Comparison of ENCODE assay signal across 1 cellular context in genomic region chr9:110257097-110257955, GRCh38.
TF ChIP-seq lines count a peak whose summit lies in the region.

No MANE protein-coding gene starts in this region.

TF ChIP-seq in GM12878, 131 proteins besides CTCF, POLR2A, EP300 and RAD21 (continued from another document and continues in another):
- no peak for TF ChIP-seq RELA (IDR thresholded peaks at IDR 0.05; ENCODE audit: borderline replicate concordance, partially characterized antibody)
- TF ChIP-seq, protein P1, sequence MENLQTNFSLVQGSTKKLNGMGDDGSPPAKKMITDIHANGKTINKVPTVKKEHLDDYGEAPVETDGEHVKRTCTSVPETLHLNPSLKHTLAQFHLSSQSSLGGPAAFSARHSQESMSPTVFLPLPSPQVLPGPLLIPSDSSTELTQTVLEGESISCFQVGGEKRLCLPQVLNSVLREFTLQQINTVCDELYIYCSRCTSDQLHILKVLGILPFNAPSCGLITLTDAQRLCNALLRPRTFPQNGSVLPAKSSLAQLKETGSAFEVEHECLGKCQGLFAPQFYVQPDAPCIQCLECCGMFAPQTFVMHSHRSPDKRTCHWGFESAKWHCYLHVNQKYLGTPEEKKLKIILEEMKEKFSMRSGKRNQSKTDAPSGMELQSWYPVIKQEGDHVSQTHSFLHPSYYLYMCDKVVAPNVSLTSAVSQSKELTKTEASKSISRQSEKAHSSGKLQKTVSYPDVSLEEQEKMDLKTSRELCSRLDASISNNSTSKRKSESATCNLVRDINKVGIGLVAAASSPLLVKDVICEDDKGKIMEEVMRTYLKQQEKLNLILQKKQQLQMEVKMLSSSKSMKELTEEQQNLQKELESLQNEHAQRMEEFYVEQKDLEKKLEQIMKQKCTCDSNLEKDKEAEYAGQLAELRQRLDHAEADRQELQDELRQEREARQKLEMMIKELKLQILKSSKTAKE (IDR thresholded peaks at IDR 0.05; ENCODE audit: low read depth, poor library complexity, severe bottlenecking) = peak; percentile 26
- TF ChIP-seq MTA2 (IDR thresholded peaks at IDR 0.05; ENCODE audit: low read depth) = 0 out of 2 replicates have a peak, but pooled peaks have one; percentile 8
- TF ChIP-seq NR2F1 (conservative IDR thresholded peaks at IDR 0.05) = peak; percentile 87; the same call in 1 of the 2 replicates
- 0 out of 2 replicates have a peak, but pooled peaks have one; percentile 9 for TF ChIP-seq IRF4 (IDR thresholded peaks at IDR 0.05; ENCODE audit: low read depth, low read length)
- TF ChIP-seq JUND (IDR thresholded peaks at IDR 0.05; ENCODE audit: low read depth, low read length) = no peak
- TF ChIP-seq PAX5 (IDR thresholded peaks at IDR 0.05; ENCODE audit: borderline replicate concordance, low read depth, low read length) = 0 out of 2 replicates have a peak, but pooled peaks have one; percentile 1
- TF ChIP-seq, protein P2, sequence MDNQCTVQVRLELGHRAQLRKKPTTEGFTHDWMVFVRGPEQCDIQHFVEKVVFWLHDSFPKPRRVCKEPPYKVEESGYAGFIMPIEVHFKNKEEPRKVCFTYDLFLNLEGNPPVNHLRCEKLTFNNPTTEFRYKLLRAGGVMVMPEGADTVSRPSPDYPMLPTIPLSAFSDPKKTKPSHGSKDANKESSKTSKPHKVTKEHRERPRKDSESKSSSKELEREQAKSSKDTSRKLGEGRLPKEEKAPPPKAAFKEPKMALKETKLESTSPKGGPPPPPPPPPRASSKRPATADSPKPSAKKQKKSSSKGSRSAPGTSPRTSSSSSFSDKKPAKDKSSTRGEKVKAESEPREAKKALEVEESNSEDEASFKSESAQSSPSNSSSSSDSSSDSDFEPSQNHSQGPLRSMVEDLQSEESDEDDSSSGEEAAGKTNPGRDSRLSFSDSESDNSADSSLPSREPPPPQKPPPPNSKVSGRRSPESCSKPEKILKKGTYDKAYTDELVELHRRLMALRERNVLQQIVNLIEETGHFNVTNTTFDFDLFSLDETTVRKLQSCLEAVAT (IDR thresholded peaks at IDR 0.05) = peak; percentile 62
- no peak for TF ChIP-seq HCFC1 (IDR thresholded peaks at IDR 0.05; ENCODE audit: low read length)
- no peak for TF ChIP-seq SP1 (IDR thresholded peaks at IDR 0.05; ENCODE audit: low read depth, low read length)
- no peak for TF ChIP-seq MEF2A (IDR thresholded peaks at IDR 0.05; ENCODE audit: insufficient read depth, low read depth, low read length)
- no peak for TF ChIP-seq CHD4 (IDR thresholded peaks at IDR 0.05)
- no peak for TF ChIP-seq TCF7 (IDR thresholded peaks at IDR 0.05; ENCODE audit: borderline replicate concordance)
- TF ChIP-seq REST (IDR thresholded peaks at IDR 0.05; ENCODE audit: low read depth, low read length) = no peak
- no peak for TF ChIP-seq SRF (IDR thresholded peaks at IDR 0.05; ENCODE audit: low read depth in 2 of 2, low read length in 2 of 2)
- TF ChIP-seq MYB (IDR thresholded peaks at IDR 0.05; ENCODE audit: borderline replicate concordance, low read depth, low read length) = no peak
- TF ChIP-seq SUPT20H (IDR thresholded peaks at IDR 0.05; ENCODE audit: borderline replicate concordance, control insufficient read depth, low read depth, low read length) = no peak
- 0 out of 2 replicates have a peak, but pooled peaks have one; percentile 3 for TF ChIP-seq ATF7 (IDR thresholded peaks at IDR 0.05; ENCODE audit: low read depth)
- TF ChIP-seq PKNOX1 (IDR thresholded peaks at IDR 0.05) = no peak
- TF ChIP-seq, protein P3, sequence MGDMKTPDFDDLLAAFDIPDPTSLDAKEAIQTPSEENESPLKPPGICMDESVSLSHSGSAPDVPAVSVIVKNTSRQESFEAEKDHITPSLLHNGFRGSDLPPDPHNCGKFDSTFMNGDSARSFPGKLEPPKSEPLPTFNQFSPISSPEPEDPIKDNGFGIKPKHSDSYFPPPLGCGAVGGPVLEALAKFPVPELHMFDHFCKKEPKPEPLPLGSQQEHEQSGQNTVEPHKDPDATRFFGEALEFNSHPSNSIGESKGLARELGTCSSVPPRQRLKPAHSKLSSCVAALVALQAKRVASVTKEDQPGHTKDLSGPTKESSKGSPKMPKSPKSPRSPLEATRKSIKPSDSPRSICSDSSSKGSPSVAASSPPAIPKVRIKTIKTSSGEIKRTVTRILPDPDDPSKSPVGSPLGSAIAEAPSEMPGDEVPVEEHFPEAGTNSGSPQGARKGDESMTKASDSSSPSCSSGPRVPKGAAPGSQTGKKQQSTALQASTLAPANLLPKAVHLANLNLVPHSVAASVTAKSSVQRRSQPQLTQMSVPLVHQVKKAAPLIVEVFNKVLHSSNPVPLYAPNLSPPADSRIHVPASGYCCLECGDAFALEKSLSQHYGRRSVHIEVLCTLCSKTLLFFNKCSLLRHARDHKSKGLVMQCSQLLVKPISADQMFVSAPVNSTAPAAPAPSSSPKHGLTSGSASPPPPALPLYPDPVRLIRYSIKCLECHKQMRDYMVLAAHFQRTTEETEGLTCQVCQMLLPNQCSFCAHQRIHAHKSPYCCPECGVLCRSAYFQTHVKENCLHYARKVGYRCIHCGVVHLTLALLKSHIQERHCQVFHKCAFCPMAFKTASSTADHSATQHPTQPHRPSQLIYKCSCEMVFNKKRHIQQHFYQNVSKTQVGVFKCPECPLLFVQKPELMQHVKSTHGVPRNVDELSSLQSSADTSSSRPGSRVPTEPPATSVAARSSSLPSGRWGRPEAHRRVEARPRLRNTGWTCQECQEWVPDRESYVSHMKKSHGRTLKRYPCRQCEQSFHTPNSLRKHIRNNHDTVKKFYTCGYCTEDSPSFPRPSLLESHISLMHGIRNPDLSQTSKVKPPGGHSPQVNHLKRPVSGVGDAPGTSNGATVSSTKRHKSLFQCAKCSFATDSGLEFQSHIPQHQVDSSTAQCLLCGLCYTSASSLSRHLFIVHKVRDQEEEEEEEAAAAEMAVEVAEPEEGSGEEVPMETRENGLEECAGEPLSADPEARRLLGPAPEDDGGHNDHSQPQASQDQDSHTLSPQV (IDR thresholded peaks at IDR 0.05) = no peak
- TF ChIP-seq CBX5 (IDR thresholded peaks at IDR 0.05; ENCODE audit: low read depth) = no peak
- TF ChIP-seq ZNF217 (IDR thresholded peaks at IDR 0.05) = no peak
- TF ChIP-seq ESRRA (IDR thresholded peaks at IDR 0.05; ENCODE audit: low read length) = no peak
- 0 out of 4 replicates have a peak, but pooled peaks of 1 of the 2 experiments have one; percentile 14 for TF ChIP-seq IKZF2 (IDR thresholded peaks at IDR 0.05)
- TF ChIP-seq RUNX3 (IDR thresholded peaks at IDR 0.05; ENCODE audit: low read length) = no peak; the same call in 1 of the 2 replicates
- peak; percentile 39; the same call in 1 of the 2 replicates for TF ChIP-seq NBN (IDR thresholded peaks at IDR 0.05)
- no peak for TF ChIP-seq RFX5 (IDR thresholded peaks at IDR 0.05; ENCODE audit: low read depth, low read length)
- no peak for TF ChIP-seq BRCA1 (IDR thresholded peaks at IDR 0.05; ENCODE audit: low read depth, low read length)
- 0 out of 2 replicates have a peak, but pooled peaks have one; percentile 50 for TF ChIP-seq ZBED1 (IDR thresholded peaks at IDR 0.05; ENCODE audit: borderline replicate concordance)
- TF ChIP-seq PAX8 (IDR thresholded peaks at IDR 0.05) = no peak
- TF ChIP-seq NFXL1 (IDR thresholded peaks at IDR 0.05; ENCODE audit: borderline replicate concordance) = no peak
- TF ChIP-seq ZSCAN29 (IDR thresholded peaks at IDR 0.05) = no peak
- no peak for TF ChIP-seq RB1 (IDR thresholded peaks at IDR 0.05; ENCODE audit: borderline replicate concordance)
- TF ChIP-seq IRF3 (IDR thresholded peaks at IDR 0.05) = no peak
- no peak for TF ChIP-seq MYC (IDR thresholded peaks at IDR 0.05; ENCODE audit: insufficient read depth, insufficient read length, insufficient replicate concordance, low read length, severe bottlenecking)
- no peak for TF ChIP-seq SMC3 (IDR thresholded peaks at IDR 0.05; ENCODE audit: borderline replicate concordance, low read length)
- no peak for TF ChIP-seq NR2C1 (IDR thresholded peaks at IDR 0.05)
- no peak for TF ChIP-seq KLF5 (IDR thresholded peaks at IDR 0.05; ENCODE audit: partially characterized antibody)
- TF ChIP-seq NFYA (IDR thresholded peaks at IDR 0.05; ENCODE audit: borderline replicate concordance, low read depth, low read length) = no peak
- TF ChIP-seq USF1 (IDR thresholded peaks at IDR 0.05; ENCODE audit: borderline replicate concordance, extremely low read length, insufficient read depth, low read depth, low read length) = no peak
- no peak for TF ChIP-seq CBX3 (IDR thresholded peaks at IDR 0.05; ENCODE audit: borderline replicate concordance, low read depth)
- TF ChIP-seq JUNB (IDR thresholded peaks at IDR 0.05) = no peak
- no peak for TF ChIP-seq CREB1 (IDR thresholded peaks at IDR 0.05; ENCODE audit: low read depth)
- TF ChIP-seq STAT3 (IDR thresholded peaks at IDR 0.05; ENCODE audit: low read depth, low read length) = no peak
- TF ChIP-seq YBX1 (IDR thresholded peaks at IDR 0.05) = no peak
- TF ChIP-seq, protein P4, sequence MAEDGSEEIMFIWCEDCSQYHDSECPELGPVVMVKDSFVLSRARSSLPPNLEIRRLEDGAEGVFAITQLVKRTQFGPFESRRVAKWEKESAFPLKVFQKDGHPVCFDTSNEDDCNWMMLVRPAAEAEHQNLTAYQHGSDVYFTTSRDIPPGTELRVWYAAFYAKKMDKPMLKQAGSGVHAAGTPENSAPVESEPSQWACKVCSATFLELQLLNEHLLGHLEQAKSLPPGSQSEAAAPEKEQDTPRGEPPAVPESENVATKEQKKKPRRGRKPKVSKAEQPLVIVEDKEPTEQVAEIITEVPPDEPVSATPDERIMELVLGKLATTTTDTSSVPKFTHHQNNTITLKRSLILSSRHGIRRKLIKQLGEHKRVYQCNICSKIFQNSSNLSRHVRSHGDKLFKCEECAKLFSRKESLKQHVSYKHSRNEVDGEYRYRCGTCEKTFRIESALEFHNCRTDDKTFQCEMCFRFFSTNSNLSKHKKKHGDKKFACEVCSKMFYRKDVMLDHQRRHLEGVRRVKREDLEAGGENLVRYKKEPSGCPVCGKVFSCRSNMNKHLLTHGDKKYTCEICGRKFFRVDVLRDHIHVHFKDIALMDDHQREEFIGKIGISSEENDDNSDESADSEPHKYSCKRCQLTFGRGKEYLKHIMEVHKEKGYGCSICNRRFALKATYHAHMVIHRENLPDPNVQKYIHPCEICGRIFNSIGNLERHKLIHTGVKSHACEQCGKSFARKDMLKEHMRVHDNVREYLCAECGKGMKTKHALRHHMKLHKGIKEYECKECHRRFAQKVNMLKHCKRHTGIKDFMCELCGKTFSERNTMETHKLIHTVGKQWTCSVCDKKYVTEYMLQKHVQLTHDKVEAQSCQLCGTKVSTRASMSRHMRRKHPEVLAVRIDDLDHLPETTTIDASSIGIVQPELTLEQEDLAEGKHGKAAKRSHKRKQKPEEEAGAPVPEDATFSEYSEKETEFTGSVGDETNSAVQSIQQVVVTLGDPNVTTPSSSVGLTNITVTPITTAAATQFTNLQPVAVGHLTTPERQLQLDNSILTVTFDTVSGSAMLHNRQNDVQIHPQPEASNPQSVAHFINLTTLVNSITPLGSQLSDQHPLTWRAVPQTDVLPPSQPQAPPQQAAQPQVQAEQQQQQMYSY (CRISPR knock-in tag; IDR thresholded peaks at IDR 0.05) = no peak
- no peak for TF ChIP-seq CEBPB (IDR thresholded peaks at IDR 0.05; ENCODE audit: borderline replicate concordance in 1 of 2, low read depth in 2 of 2, low read length in 2 of 2)
- TF ChIP-seq ZNF274 (IDR thresholded peaks at IDR 0.05; ENCODE audit: insufficient read depth, insufficient read length) = no peak
- no peak for TF ChIP-seq ATF3 (IDR thresholded peaks at IDR 0.05; ENCODE audit: borderline replicate concordance, extremely low read depth, low read depth, low read length)
- TF ChIP-seq BMI1 (IDR thresholded peaks at IDR 0.05; ENCODE audit: borderline replicate concordance) = no peak
